ENCODE assay signal across 8 cellular contexts in genomic region chr13:30464496-30465351, GRCh38. TPM values are rescaled to one million over a fixed set of nuclear protein-coding genes. Genes with fewer than 3 reads are reported as not detected.
A peak's percentile ranks its signal among the peaks of the same experiment; 100 is the strongest.
DNase-seq lines count a peak whose midpoint lies in the region; ATAC-seq and TF ChIP-seq lines count a peak whose summit lies in the region.

No MANE protein-coding gene starts in this region.

- H2AK5ac ChIP-seq in trophoblast cell (ENCODE audit: low read length), result peak overlapping the region; percentile 86

- POLR2A ChIA-PET in activated naive CD8-positive, alpha-beta T cell treated with anti-CD3 and anti-CD28 coated beads, Interleukin-2, amount 10 ng/mL, durations not matched to agents 7 days and 5 days (lab: Charles Lee), result interaction anchor here (0.6 to 3.3 kb wide), 19 partner anchors 21 to 345 kb away, joined by 3 to 30 read pairs (median 4); partner anchors contain the start of genes KATNAL1, UBE2L5 and USPL1

- peak overlapping the region; percentile 94 for H4K91ac ChIP-seq in trophoblast cell (ENCODE audit: low read depth, low read length)

- in situ Hi-C loops in KBM-7 (cut with MboI; ENCODE audit: low pct_unique_long_range_greater_than_20kb, low sequenced_read_pairs) (no loop called here), transverse colon (cut with MboI; ENCODE audit: low pct_ligation_motif_present in 1 of 4, low pct_unique_long_range_greater_than_20kb in 1 of 4, low sequenced_read_pairs in 3 of 4) (loop anchor here in 3 of 4 donors (5.0 to 25.0 kb wide), 3 partner anchors 60 to 327 kb away; partner anchors contain the start of gene USPL1 (in 1 of the 3))

- peak overlapping the region; percentile 90 for H3K4ac ChIP-seq in trophoblast cell (ENCODE audit: low read depth, low read length)

- H4K8ac ChIP-seq in trophoblast cell (ENCODE audit: low read depth, low read length), result peak overlapping the region; percentile 91

- peak overlapping the region; percentile 75 for H2BK120ac ChIP-seq in trophoblast cell (ENCODE audit: insufficient read depth, low read length, poor library complexity)

- H3K4me1 ChIP-seq in cardiac muscle cell (ENCODE audit: low read depth) (peaks cover 30% of the 10 kb centered on the region), trophoblast cell (ENCODE audit: control insufficient read depth in 1 of 2, insufficient read depth in 2 of 2, low read length in 2 of 2) (peaks cover 0 to 3% of the 10 kb centered on the region in 2 experiments), transverse colon (peaks cover 4 to 32% (median 23%) of the 10 kb centered on the region in 4 donors)

- peaks cover 28% of the 10 kb centered on the region for H3K4me1 Mint-ChIP-seq in activated naive CD8-positive, alpha-beta T cell treated with anti-CD3 and anti-CD28 coated beads, Interleukin-2, amount 10 ng/mL, durations not matched to agents 7 days and 5 days

- H3K79me1 ChIP-seq in trophoblast cell (ENCODE audit: low read length), result peaks cover 13% of the 10 kb centered on the region

- no peaks in the 10 kb centered on the region for H3K27me3 Mint-ChIP-seq in activated naive CD8-positive, alpha-beta T cell treated with anti-CD3 and anti-CD28 coated beads, Interleukin-2, amount 10 ng/mL, durations not matched to agents 7 days and 5 days

- peaks cover 35% of the 10 kb centered on the region for H3K36me3 ChIP-seq in SK-N-MC (ENCODE audit: insufficient read depth, low read length)
- H3K36me3 ChIP-seq in cardiac muscle cell, result peaks cover 19% of the 10 kb centered on the region
- H3K36me3 ChIP-seq in trophoblast cell (ENCODE audit: control insufficient read depth in 1 of 2, insufficient read depth in 2 of 2, low read length in 2 of 2), result peaks cover 0 to 5% of the 10 kb centered on the region in 2 experiments
- peaks cover 0 to 11% (median 2%) of the 10 kb centered on the region in 4 donors for H3K36me3 ChIP-seq in transverse colon

- no CpG with 5 or more reads among the region's 139 CpGs for WGBS in trophoblast cell (ENCODE audit: extremely low coverage, insufficient coverage, insufficient read length)
- 0% methylated on average over 56 of the region's 139 CpGs; no CpG with 5 or more reads in 1 of the 2 donors for WGBS in transverse colon (ENCODE audit: low coverage in 1 of 2), 2 donors

- H3K9ac ChIP-seq in SK-N-MC (ENCODE audit: insufficient read length) (peak overlapping the region; percentile 92), trophoblast cell (ENCODE audit: low read length) (peak overlapping the region; percentile 79)

- H3K27ac Mint-ChIP-seq in activated naive CD8-positive, alpha-beta T cell treated with anti-CD3 and anti-CD28 coated beads, Interleukin-2, amount 10 ng/mL, durations not matched to agents 7 days and 5 days, result peak overlapping the region; percentile 98

- no peak for TF ChIP-seq CTCF in cardiac muscle cell (IDR thresholded peaks at IDR 0.05; ENCODE audit: low read depth, low read length)
- TF ChIP-seq CTCF in transverse colon (IDR thresholded peaks at IDR 0.05), result peak in 1 of 5 experiments; percentile 1

- H3K9me3 Mint-ChIP-seq in activated naive CD8-positive, alpha-beta T cell treated with anti-CD3 and anti-CD28 coated beads, Interleukin-2, amount 10 ng/mL, durations not matched to agents 7 days and 5 days, result no peaks in the 10 kb centered on the region

- H3K79me2 ChIP-seq in trophoblast cell (ENCODE audit: control insufficient read depth, insufficient read depth, low read length, poor library complexity), result peaks cover 12% of the 10 kb centered on the region

- H2AFZ ChIP-seq in trophoblast cell (ENCODE audit: insufficient read depth, low read length, poor library complexity), result peak overlapping the region; percentile 60

- H3K4me3 ChIP-seq in SK-N-MC, result peak overlapping the region; percentile 97
- peak overlapping the region; percentile 42 for H3K4me3 ChIP-seq in cardiac muscle cell
- H3K4me3 ChIP-seq in trophoblast cell (ENCODE audit: low read depth, low read length), result peak overlapping the region; percentile 96
- peak overlapping the region; percentile 68 to 98 (median 72) for H3K4me3 ChIP-seq in transverse colon

- peak overlapping the region; percentile 86 for H3K14ac ChIP-seq in trophoblast cell (ENCODE audit: low read length)

- H3K9me3 ChIP-seq in SK-N-MC (ENCODE audit: low read depth, low read length) (no peaks in the 10 kb centered on the region), cardiac muscle cell (ENCODE audit: low read depth) (no peaks in the 10 kb centered on the region), trophoblast cell (ENCODE audit: insufficient read depth, low read depth, low read length) (no peaks in the 10 kb centered on the region), transverse colon (no peaks in the 10 kb centered on the region)

- H3K27me3 ChIP-seq in cardiac muscle cell, result no peaks in the 10 kb centered on the region
- no peaks in the 10 kb centered on the region for H3K27me3 ChIP-seq in trophoblast cell (ENCODE audit: insufficient read depth, low read length)
- no peaks in the 10 kb centered on the region for H3K27me3 ChIP-seq in transverse colon

- intact Hi-C loops in transverse colon (cut with DNase I; ENCODE audit: low total_unique reads), result loop anchor here (1.0 to 10.0 kb wide), 4 partner anchors 57 to 340 kb away; partner anchors contain the start of gene USPL1

- H3K27ac ChIP-seq in SK-N-MC (peak overlapping the region; percentile 94), cardiac muscle cell (peak overlapping the region; percentile 99), trophoblast cell (ENCODE audit: low read depth, low read length) (peak overlapping the region; percentile 99), transverse colon (peak overlapping the region; percentile 99 to 100 (median 100))

- TF ChIP-seq EP300 in transverse colon (IDR thresholded peaks at IDR 0.05; ENCODE audit: low read depth), result no peak

- H3K36me3 Mint-ChIP-seq in activated naive CD8-positive, alpha-beta T cell treated with anti-CD3 and anti-CD28 coated beads, Interleukin-2, amount 10 ng/mL, durations not matched to agents 7 days and 5 days, result peaks cover 20% of the 10 kb centered on the region

- no peak for TF ChIP-seq POLR2A in transverse colon (IDR thresholded peaks at IDR 0.05)

- H3K4me2 ChIP-seq in trophoblast cell (ENCODE audit: low read length), result peak overlapping the region; percentile 64

- peak overlapping the region; percentile 96 for H3K18ac ChIP-seq in trophoblast cell (ENCODE audit: low read length)

- peak overlapping the region; percentile 92 for H4K12ac ChIP-seq in trophoblast cell (ENCODE audit: low read depth, low read length)

- ATAC-seq in GM21528 (IDR thresholded peaks at IDR 0.05; ENCODE audit: low FRiP score, unreplicated experiment), result peak; percentile 40
- peak; percentile 34 for ATAC-seq in activated naive CD8-positive, alpha-beta T cell treated with anti-CD3 and anti-CD28 coated beads, Interleukin-2, amount 10 ng/mL, durations not matched to agents 7 days and 5 days (ENCODE audit: low read depth)

- peak overlapping the region; percentile 91 for H2BK5ac ChIP-seq in trophoblast cell (ENCODE audit: low read depth, low read length, poor library complexity)

- DNase-seq in DMS53 treated with DMSO at 0.1 percent for 48 hours (lab: John Stamatoyannopoulos, UW; ENCODE audit: unreplicated experiment) (peak; percentile 35), KBM-7 (peak; percentile 80), SK-N-MC (ENCODE audit: low read depth, low spot score) (no peak), cardiac muscle cell (ENCODE audit: low read depth in 1 of 2, low spot score in 1 of 2) (peak; percentile 87 to 92), trophoblast cell (peak; percentile 54 to 77), transverse colon (peak; percentile 78)
- peak; percentile 72 for DNase-seq in activated naive CD8-positive, alpha-beta T cell treated with anti-CD3 and anti-CD28 coated beads, Interleukin-2, amount 10 ng/mL, durations not matched to agents 7 days and 5 days

- no peak overlapping the region for H3K23ac ChIP-seq in trophoblast cell (ENCODE audit: low read length)

- H2BK12ac ChIP-seq in trophoblast cell (ENCODE audit: low read length), result no peak overlapping the region

- H3K4me3 Mint-ChIP-seq in activated naive CD8-positive, alpha-beta T cell treated with anti-CD3 and anti-CD28 coated beads, Interleukin-2, amount 10 ng/mL, durations not matched to agents 7 days and 5 days, result peak overlapping the region; percentile 91

RNA-seq across cellular contexts. Expression of gene HMGB1, which starts 1.0 kb away (rescaled TPM):
- total RNA-seq in activated naive CD8-positive, alpha-beta T cell treated with anti-CD3 and anti-CD28 coated beads, Interleukin-2, amount 10 ng/mL, durations not matched to agents 7 days and 5 days, result 100 to 1,000 TPM; 483 to 504 TPM
- 435 and 576 TPM in 2 replicates for total RNA-seq in cardiac muscle cell
- polyA plus RNA-seq in cardiac muscle cell, result 642 and 740 TPM in 2 replicates
- 521 and 556 TPM in 2 replicates for polyA plus RNA-seq in trophoblast cell (2013)
- 100 to 1,000 TPM; 131 to 274 (median 152) TPM for total RNA-seq in transverse colon

RNA-seq across cellular contexts. Expression of gene UBE2L5, which starts 42.4 kb away (rescaled TPM):
- not detected for total RNA-seq in activated naive CD8-positive, alpha-beta T cell treated with anti-CD3 and anti-CD28 coated beads, Interleukin-2, amount 10 ng/mL, durations not matched to agents 7 days and 5 days
- total RNA-seq in cardiac muscle cell (0.06 TPM in 1 of 2 replicates, not detected in the other), transverse colon (not detected)
- polyA plus RNA-seq in cardiac muscle cell, result not detected in 2 replicates
- polyA plus RNA-seq in trophoblast cell (2013), result 0.05 TPM in 1 of 2 replicates, not detected in the other

Comparison
In these comparisons a context has a peak if more than half of its experiments do, and no peak if none do; other contexts are left out.
1. H3K4me3 ChIP-seq: peak in every context shown above with its lines; median percentile 97 in SK-N-MC; 96 in trophoblast cell; 72 in transverse colon; 42 in cardiac muscle cell.